In the genomic region with DNA sequence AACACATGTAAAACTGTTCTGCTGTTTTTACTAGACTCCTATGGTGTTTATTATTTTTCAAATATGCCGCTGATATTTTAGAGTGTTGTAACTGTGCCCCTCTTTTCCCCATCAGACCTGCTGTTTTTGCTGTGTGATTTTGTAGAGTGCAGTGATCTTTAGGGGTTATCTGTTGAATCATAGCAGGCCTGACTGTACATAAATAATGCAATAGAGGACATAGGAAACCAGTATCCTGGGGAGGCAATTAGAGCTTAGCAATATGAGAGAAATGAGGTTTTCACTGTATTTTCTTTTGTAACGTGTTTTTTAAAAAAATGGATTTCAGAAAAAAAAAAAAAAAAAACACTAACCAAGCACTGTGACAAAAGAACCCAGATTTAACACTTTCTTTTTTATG, we compare ENCODE assay signal across 27 cellular contexts.
"Had no signal": no experiment of that assay in that cellular context is flagged by ENCODE, and none has a peak within 500 bp of the region (broad histone marks: within the 10 kb centered on the region; RNA-seq: fewer than 3 reads in every experiment).

No MANE protein-coding gene starts in this region.

- ATAC-seq: activated CD4-positive, CD25-positive, alpha-beta regulatory T cell treated with anti-CD3 and anti-CD28 coated beads, Interleukin-2, amount 50 U/mL, for 24 hours; activated CD8-positive, alpha-beta T cell treated with anti-CD3 and anti-CD28 coated beads for 36 hours; activated T-cell treated with anti-CD3 and anti-CD28 coated beads, Interleukin-2, amount 50 U/mL, for 4 hours; activated T-helper 17 cell treated with anti-CD3 and anti-CD28 coated beads, Interleukin-2, amount 50 U/mL, for 72 hours; gastroesophageal sphincter; heart right ventricle; T-helper 17 cell had no signal

- H3K4me3 ChIP-seq: ascending aorta, colonic mucosa, esophagus squamous epithelium, gastroesophageal sphincter, heart right ventricle had no signal

- H3K27me3 ChIP-seq: ascending aorta, colonic mucosa, esophagus squamous epithelium, gastroesophageal sphincter, heart right ventricle had no signal

- FAIRE-seq: bronchial epithelial cell, endothelial cell of umbilical vein had no signal

- H3K4me1 ChIP-seq: ascending aorta, colonic mucosa, esophagus squamous epithelium, gastroesophageal sphincter, heart right ventricle had no signal

- DNase-seq: activated B cell treated with CpG ODN at 0.5 μM for 24 hours; activated CD4-positive, alpha-beta T cell treated with anti-CD3 and anti-CD28 coated beads for 48 hours; activated CD4-positive, alpha-beta T cell treated with anti-CD3 and anti-CD28 coated beads, Interleukin-2, amount 50 U/mL, for 1 hour; activated CD4-positive, alpha-beta T cell treated with anti-CD3 and anti-CD28 coated beads, Interleukin-2, amount 50 U/mL, for 48 hours; activated CD8-positive, alpha-beta memory T cell treated with anti-CD3 and anti-CD28 coated beads for 24 hours; activated CD8-positive, alpha-beta T cell treated with anti-CD3 and anti-CD28 coated beads for 36 hours; activated effector memory CD4-positive, alpha-beta T cell treated with Interleukin-2 at 50 U/mL for 16 hours; activated gamma-delta T cell treated with Interleukin-2 at 50 U/mL for 16 hours; activated naive CD4-positive, alpha-beta T cell treated with anti-CD3 and anti-CD28 coated beads, Interleukin-2, amount 50 U/mL, for 16 hours; activated naive CD4-positive, alpha-beta T cell treated with Interleukin-2 at 50 U/mL for 16 hours; activated T-cell treated with anti-CD3 and anti-CD28 coated beads, Interleukin-2, amount 50 U/mL, for 4 hours; colonic mucosa; effector CD8-positive, alpha-beta T cell; esophagus squamous epithelium; foreskin melanocyte; heart right ventricle; T-helper 1 cell; T-helper 17 cell; T1000; WERI-Rb-1 had no signal

- H3K27ac ChIP-seq: ascending aorta, colonic mucosa, epithelial cell of prostate, esophagus squamous epithelium, gastroesophageal sphincter, heart right ventricle, WERI-Rb-1 had no signal

- H3K36me3 ChIP-seq: ascending aorta, colonic mucosa, esophagus squamous epithelium, gastroesophageal sphincter, heart right ventricle, WERI-Rb-1 had no signal

- H3K9me3 ChIP-seq: ascending aorta, colonic mucosa, esophagus squamous epithelium, gastroesophageal sphincter, heart right ventricle had no signal
